In the genomic region with DNA sequence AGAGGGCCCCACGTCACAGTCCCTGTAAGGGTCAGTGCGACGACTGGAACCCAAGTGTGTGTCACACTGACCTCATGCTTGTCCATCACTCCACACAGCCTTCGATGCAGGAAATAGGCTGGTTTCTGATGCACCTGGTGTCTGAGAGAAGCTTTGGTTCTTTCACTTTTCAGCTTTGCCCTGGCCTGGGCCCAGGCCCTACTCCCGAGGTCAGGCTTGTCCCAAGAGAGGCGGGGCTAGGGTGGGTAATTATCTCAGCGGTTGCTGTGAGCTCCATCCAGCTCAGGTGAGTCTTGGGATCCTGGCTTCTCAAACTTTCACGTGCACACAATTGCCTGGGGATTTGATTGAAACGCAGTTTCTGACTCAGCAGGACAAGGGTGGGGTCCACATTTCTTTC, we compare ENCODE assay signal across 24 cellular contexts. TPM values are rescaled to one million over a fixed set of nuclear protein-coding genes. Genes with fewer than 3 reads are reported as not detected.
"Had no signal": no experiment of that assay in that cellular context is flagged by ENCODE, and none has a peak within 500 bp of the region (broad histone marks: within the 10 kb centered on the region; RNA-seq: fewer than 3 reads in every experiment).

No MANE protein-coding gene starts in this region.

- ATAC-seq: esophagus mucosa; heart left ventricle; left lobe of liver; naive thymus-derived CD8-positive, alpha-beta T cell; sciatic nerve had no signal

- H3K4me3 ChIP-seq: heart left ventricle, stomach, uterus had no signal

- H3K36me3 ChIP-seq: heart left ventricle, neutrophil, stomach, uterus had no signal

- H3K9me3 ChIP-seq: heart left ventricle, neutrophil, stomach, uterus had no signal

- H3K27me3 ChIP-seq: heart left ventricle, neutrophil, uterus had no signal

- H3K4me1 ChIP-seq: heart left ventricle, stomach, uterus had no signal

- FAIRE-seq: endometrium, frontal cortex had no signal

- DNase-seq: effector memory CD4-positive, alpha-beta T cell; heart left ventricle; hippocampal formation; kidney glomerular epithelial cell; mammary epithelial cell; naive thymus-derived CD8-positive, alpha-beta T cell; stimulated activated naive CD4-positive, alpha-beta T cell; stomach; substantia nigra; uterus had no signal

- H3K27ac ChIP-seq: heart left ventricle, neutrophil, stomach, uterus had no signal

RNA-seq across cellular contexts. Expression of a gene that starts 19.6 kb away (rescaled TPM):
- total RNA-seq: fibroblast of lung; glomerular endothelial cell; left lobe of liver; mesenteric fat pad; mononuclear cell; naive thymus-derived CD8-positive, alpha-beta T cell; osteoblast; pulmonary artery endothelial cell; sciatic nerve; stomach had no signal
- polyA plus RNA-seq: fibroblast of lung; heart left ventricle; naive thymus-derived CD8-positive, alpha-beta T cell; neural cell had no signal

RNA-seq across cellular contexts. Expression of a gene that starts 39.8 kb away (rescaled TPM):
- total RNA-seq: fibroblast of lung; glomerular endothelial cell; left lobe of liver; mammary epithelial cell; mesenteric fat pad; mononuclear cell; naive thymus-derived CD8-positive, alpha-beta T cell; osteoblast; pulmonary artery endothelial cell; sciatic nerve; skeletal muscle tissue had no signal
- polyA plus RNA-seq: fibroblast of lung; mammary epithelial cell; naive thymus-derived CD8-positive, alpha-beta T cell had no signal
